Comparison of ENCODE assay signal across 11 cellular contexts in genomic region chr2:30139131-30139870, GRCh38. TPM values are rescaled to one million over a fixed set of nuclear protein-coding genes. Genes with fewer than 3 reads are reported as not detected.
DNase-seq lines count a peak whose midpoint lies in the region; ATAC-seq and TF ChIP-seq lines count a peak whose summit lies in the region.
"Had no signal": no experiment of that assay in that cellular context is flagged by ENCODE, and none has a peak within 500 bp of the region (broad histone marks: within the 10 kb centered on the region; RNA-seq: fewer than 3 reads in every experiment).

No MANE protein-coding gene starts in this region.

- no peak overlapping the region for H3K27ac ChIP-seq in left lung
- H3K27ac ChIP-seq in effector memory CD4-positive, alpha-beta T cell (ENCODE audit: insufficient read depth, low read length, poor library complexity, severe bottlenecking), result no peak overlapping the region
- H3K27ac ChIP-seq: C4-2B, parathyroid adenoma had no signal

- peak; percentile 26 for DNase-seq in stimulated activated CD4-positive, alpha-beta T cell treated with anti-CD3 and anti-CD28 coated beads, Interleukin-12 subunit alpha, Interleukin-12 subunit beta, amount 100 ng/mL, for 4 hours
- DNase-seq in stimulated activated CD4-positive, alpha-beta T cell treated with anti-CD3 and anti-CD28 coated beads, Interleukin-2, amount 100 ng/mL, for 48 hours, result no peak
- DNase-seq in activated naive CD4-positive, alpha-beta T cell treated with anti-CD3 and anti-CD28 coated beads, Interleukin-2, amount 50 U/mL, for 16 hours, result peak; percentile 64
- DNase-seq in left lung, result no peak
- no peak for DNase-seq in GM13977 (ENCODE audit: low spot score)
- DNase-seq in iPS-NIHi11 (ENCODE audit: low spot score), result no peak
- no peak for DNase-seq in effector memory CD4-positive, alpha-beta T cell
- DNase-seq: NCI-H524 treated with DMSO at 0.1 percent for 48 hours had no signal

- H3K4me3 ChIP-seq in left lung, result no peak overlapping the region
- H3K4me3 ChIP-seq in effector memory CD4-positive, alpha-beta T cell (ENCODE audit: insufficient read depth, low read depth, low read length, poor library complexity, severe bottlenecking), result no peak overlapping the region

- intact Hi-C loops in left lung (cut with DNase I), result no loop called here

- H3K27me3 ChIP-seq in left lung, result no peaks in the 10 kb centered on the region
- H3K27me3 ChIP-seq in effector memory CD4-positive, alpha-beta T cell (replicated peaks; ENCODE audit: control insufficient read depth, insufficient read depth, low read length, poor library complexity, severe bottlenecking), result no peaks in the 10 kb centered on the region

- in situ Hi-C loops in GM13977 (cut with MboI; ENCODE audit: low pct_unique_long_range_greater_than_20kb, low sequenced_read_pairs, unreplicated experiment), result no loop called here

- H3K9me3 ChIP-seq in left lung, result no peaks in the 10 kb centered on the region
- no peaks in the 10 kb centered on the region for H3K9me3 ChIP-seq in effector memory CD4-positive, alpha-beta T cell (ENCODE audit: control insufficient read depth, low read length)

- TF ChIP-seq CTCF in left lung (IDR thresholded peaks at IDR 0.05) (no peak), GM13977 (IDR thresholded peaks at IDR 0.05; ENCODE audit: extremely low read depth, insufficient read depth, missing control alignments) (no peak)

- H3K4me1 ChIP-seq in left lung, result no peaks in the 10 kb centered on the region
- H3K4me1 ChIP-seq in effector memory CD4-positive, alpha-beta T cell (ENCODE audit: control insufficient read depth, insufficient read depth, low read length, poor library complexity, severe bottlenecking), result no peaks in the 10 kb centered on the region
- H3K4me1 ChIP-seq: parathyroid adenoma had no signal

- H3K36me3 ChIP-seq in left lung, result no peaks in the 10 kb centered on the region
- no peaks in the 10 kb centered on the region for H3K36me3 ChIP-seq in effector memory CD4-positive, alpha-beta T cell (ENCODE audit: control insufficient read depth, insufficient read depth, low read length)

- peak; percentile 73 for ATAC-seq in HG03159 (IDR thresholded peaks at IDR 0.05; ENCODE audit: unreplicated experiment)
- no peak for ATAC-seq in left lung

RNA-seq across cellular contexts. Expression of gene YPEL5, which starts 7.5 kb away (rescaled TPM):
- total RNA-seq in left lung, result 100 to 1,000 TPM in 1 of 2 donors, 10 to 100 TPM in 1; 58.5 to 118 TPM

Comparison
In these comparisons a context has a peak if more than half of its experiments do, and no peak if none do; other contexts are left out.
1. DNase-seq: peak in stimulated activated CD4-positive, alpha-beta T cell treated with anti-CD3 and anti-CD28 coated beads, Interleukin-12 subunit alpha, Interleukin-12 subunit beta, amount 100 ng/mL, for 4 hours (single experiment) and activated naive CD4-positive, alpha-beta T cell treated with anti-CD3 and anti-CD28 coated beads, Interleukin-2, amount 50 U/mL, for 16 hours (single experiment); none in stimulated activated CD4-positive, alpha-beta T cell treated with anti-CD3 and anti-CD28 coated beads, Interleukin-2, amount 100 ng/mL, for 48 hours (0 of 2), left lung (0 of 2), GM13977 (single experiment), iPS-NIHi11 (single experiment) and effector memory CD4-positive, alpha-beta T cell (0 of 3).